In the genomic region with DNA sequence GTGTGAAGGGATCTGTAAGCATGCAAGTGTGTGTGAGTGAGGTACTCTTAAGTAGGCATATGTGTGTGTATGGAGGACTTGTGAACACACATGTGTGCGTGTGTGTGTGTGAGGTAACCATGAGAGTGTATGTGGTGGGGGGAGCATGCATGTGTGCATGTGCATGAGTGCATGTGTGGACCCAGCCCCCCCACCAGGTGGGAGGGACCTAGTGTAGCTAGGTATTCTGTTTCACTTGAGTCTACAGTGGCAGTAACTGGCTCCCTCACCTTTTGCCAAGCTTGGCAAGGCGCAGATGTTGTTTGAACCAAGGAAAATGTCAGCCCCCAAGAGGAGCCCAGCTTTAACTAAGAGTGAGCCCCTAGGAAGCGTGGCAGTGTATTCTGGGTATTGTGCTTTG, we compare ENCODE assay signal across 31 cellular contexts.
"Had no signal": no experiment of that assay in that cellular context is flagged by ENCODE, and none has a peak within 500 bp of the region (broad histone marks: within the 10 kb centered on the region; RNA-seq: fewer than 3 reads in every experiment).

No MANE protein-coding gene starts in this region.

- H3K9me3 ChIP-seq: adrenal gland, gastrocnemius medialis, neutrophil, sigmoid colon, stomach, thyroid gland, upper lobe of right lung had no signal

- DNase-seq: activated CD4-positive, alpha-beta memory T cell treated with anti-CD3 and anti-CD28 coated beads for 36 hours; activated CD4-positive, alpha-beta T cell treated with anti-CD3 and anti-CD28 coated beads, Interleukin-2, amount 10 ng/mL, durations not matched to agents 24 days and 14 days; activated CD4-positive, CD25-positive, alpha-beta regulatory T cell treated with anti-CD3 and anti-CD28 coated beads, Interleukin-2, amount 50 U/mL, for 72 hours; activated CD8-positive, alpha-beta memory T cell treated with anti-CD3 and anti-CD28 coated beads, Interleukin-2, amount 50 U/mL, for 4 hours; activated effector memory CD4-positive, alpha-beta T cell treated with anti-CD3 and anti-CD28 coated beads, Interleukin-2, amount 50 U/mL, for 16 hours; activated naive CD4-positive, alpha-beta T cell treated with anti-CD3 and anti-CD28 coated beads for 36 hours; activated naive CD8-positive, alpha-beta T cell treated with anti-CD3 and anti-CD28 coated beads for 36 hours; activated T-cell treated with anti-CD3 and anti-CD28 coated beads, Interleukin-2, amount 50 U/mL, for 1 hour; adrenal gland; aorta; brain microvascular endothelial cell; cortex of kidney; effector memory CD8-positive, alpha-beta T cell; erythroblast; gastrocnemius medialis; glutamatergic neuron; islet precursor cell; mammary epithelial cell; naive B cell; sigmoid colon; small intestine; stimulated activated CD4-positive, alpha-beta T cell treated with anti-CD3 and anti-CD28 coated beads, Interleukin-1b, Interleukin-23, amount 100 ng/mL, for 48 hours; stimulated activated CD4-positive, alpha-beta T cell treated with anti-CD3 and anti-CD28 coated beads, Interleukin-4, amount 100 ng/mL, for 4 hours; stimulated activated CD8-positive, alpha-beta memory T cell treated with anti-CD3 and anti-CD28 coated beads, Interleukin-4, amount 100 ng/mL, for 48 hours; stomach; T-helper 2 cell; thyroid gland; upper lobe of right lung had no signal

- H2AFZ ChIP-seq: hepatocyte had no signal

- H3K4me2 ChIP-seq: hepatocyte had no signal

- H3K79me2 ChIP-seq: hepatocyte had no signal

- H3K4me3 ChIP-seq: adrenal gland, gastrocnemius medialis, hepatocyte, sigmoid colon, stomach, thyroid gland, upper lobe of right lung had no signal

- H3K4me1 ChIP-seq: adrenal gland, upper lobe of right lung had no signal

- H3K36me3 ChIP-seq: adrenal gland, brain microvascular endothelial cell, gastrocnemius medialis, neutrophil, sigmoid colon, stomach, thyroid gland, upper lobe of right lung had no signal

- H3K27me3 ChIP-seq: adrenal gland, brain microvascular endothelial cell, sigmoid colon, thyroid gland had no signal

- ATAC-seq: effector memory CD8-positive, alpha-beta T cell; gastrocnemius medialis; stimulated activated memory B cell treated with anti-CD40 and anti-IgM and Interleukin-4, amounts not matched to agents 10 μg/mL and 1 μg/mL and 100 μg/mL, for 72 hours; upper lobe of right lung had no signal

- H3K27ac ChIP-seq: adrenal gland, brain microvascular endothelial cell, gastrocnemius medialis, hepatocyte, neutrophil, sigmoid colon, stomach, thyroid gland, upper lobe of right lung had no signal
